In the genomic region with DNA sequence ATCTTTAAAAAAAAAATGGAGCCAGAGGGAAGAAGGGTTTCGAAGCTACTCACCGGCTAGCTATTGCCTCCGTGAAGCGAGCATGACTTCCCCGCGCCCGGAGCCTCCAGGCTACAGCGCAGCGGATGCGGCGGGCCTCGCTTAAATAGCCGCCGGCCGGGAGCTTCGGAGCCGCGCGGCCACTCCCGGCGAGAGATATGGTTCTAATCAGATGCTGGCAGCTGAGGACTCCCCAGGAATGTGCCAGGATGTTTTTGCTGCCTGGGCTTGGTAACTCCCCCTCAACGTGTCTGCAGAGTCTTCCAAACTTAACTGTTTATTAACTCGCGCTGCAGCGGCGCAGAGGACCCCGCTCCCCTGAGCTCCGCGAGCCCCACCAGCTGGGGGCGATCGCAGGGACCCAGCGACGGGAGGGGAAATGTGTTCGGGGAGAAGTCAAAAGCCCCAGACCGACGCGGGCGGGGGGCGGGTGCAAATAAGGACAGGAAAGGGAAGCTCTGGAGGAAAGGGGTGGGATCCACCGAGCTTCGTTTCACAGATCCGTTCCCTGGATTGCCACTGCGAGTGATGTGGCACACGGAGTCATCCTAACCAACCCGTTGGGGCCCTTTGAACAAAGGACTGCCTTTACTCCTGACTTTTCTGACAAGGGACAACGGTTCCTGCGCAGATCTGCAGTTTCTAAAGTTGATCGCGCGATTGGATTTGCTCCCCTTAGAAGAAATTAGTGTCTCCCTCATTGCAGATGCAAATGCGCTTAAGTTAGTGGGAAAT, we compare ENCODE assay signal across 8 cellular contexts. TPM values are rescaled to one million over a fixed set of nuclear protein-coding genes. Genes with fewer than 3 reads are reported as not detected.
DNase-seq lines count a peak whose midpoint lies in the region; ATAC-seq and TF ChIP-seq lines count a peak whose summit lies in the region.

TSS of gene DAB2 (minus strand) at position 230 of the 774 bp plus-strand sequence. CDS start 30,660 bp downstream, outside the sequence.

- H3K18ac ChIP-seq in H9 (ENCODE audit: insufficient read length, low read depth, low read length) = peak within 1 kb of the TSS; percentile 62

- H3K4me1 Mint-ChIP-seq in H9 = peaks cover 40 to 41% of the 10 kb centered on the region in 2 experiments
- H3K4me1 Mint-ChIP-seq in activated naive CD4-positive, alpha-beta T cell treated with anti-CD3 and anti-CD28 coated beads, Interleukin-2, amount 10 ng/mL, durations not matched to agents 7 days and 5 days = peaks cover 7% of the 10 kb centered on the region
- peaks cover 15 to 21% of the 10 kb centered on the region in 2 donors for H3K4me1 Mint-ChIP-seq in natural killer cell treated with Interleukin-12 subunit alpha and Interleukin-12 subunit beta and Interleukin-15 and Interleukin-18, amount 100 ng/mL, for 72 hours (ENCODE audit: low read depth in 2 of 2)

- H3K27ac Mint-ChIP-seq in H9 = peak within 1 kb of the TSS in 1 of 3 experiments; percentile 82; a peak in 2 of 7 replicates
- no peak within 1 kb of the TSS for H3K27ac Mint-ChIP-seq in activated naive CD4-positive, alpha-beta T cell treated with anti-CD3 and anti-CD28 coated beads, Interleukin-2, amount 10 ng/mL, durations not matched to agents 7 days and 5 days
- H3K27ac Mint-ChIP-seq in natural killer cell treated with Interleukin-12 subunit alpha and Interleukin-12 subunit beta and Interleukin-15 and Interleukin-18, amount 100 ng/mL, for 72 hours = peak within 1 kb of the TSS; percentile 54 to 88

- peak within 1 kb of the TSS; percentile 79 for H2AFZ ChIP-seq in H9 (ENCODE audit: low read length)

- no peaks in the 10 kb centered on the region for H3K36me3 Mint-ChIP-seq in H9 (ENCODE audit: insufficient read depth in 1 of 3, low read depth in 3 of 3)
- H3K36me3 Mint-ChIP-seq in activated naive CD4-positive, alpha-beta T cell treated with anti-CD3 and anti-CD28 coated beads, Interleukin-2, amount 10 ng/mL, durations not matched to agents 7 days and 5 days = no peaks in the 10 kb centered on the region
- H3K36me3 Mint-ChIP-seq in natural killer cell treated with Interleukin-12 subunit alpha and Interleukin-12 subunit beta and Interleukin-15 and Interleukin-18, amount 100 ng/mL, for 72 hours = no peaks in the 10 kb centered on the region

- peak within 1 kb of the TSS; percentile 80 to 89 for H3K4me3 ChIP-seq in foreskin fibroblast (ENCODE audit: low read depth in 1 of 2, low read length in 2 of 2)
- peak within 1 kb of the TSS; percentile 79 to 82 for H3K4me3 ChIP-seq in stomach smooth muscle (ENCODE audit: low read length in 2 of 2)

- DNase-seq in Ammon's horn (ENCODE audit: low spot score) (peak; percentile 72), H9 (peak; percentile 91), RKO (ENCODE audit: low spot score) (peak; percentile 50), foreskin fibroblast (peak; percentile 96 to 98)
- peak; percentile 57 for DNase-seq in activated naive CD4-positive, alpha-beta T cell treated with anti-CD3 and anti-CD28 coated beads, Interleukin-2, amount 10 ng/mL, durations not matched to agents 7 days and 5 days
- peak; percentile 79 for DNase-seq in natural killer cell treated with Interleukin-12 subunit alpha and Interleukin-12 subunit beta and Interleukin-15 and Interleukin-18, amount 100 ng/mL, for 72 hours (ENCODE audit: low spot score)

- peak; percentile 90 to 92 for ATAC-seq in natural killer cell treated with Interleukin-12 subunit alpha and Interleukin-12 subunit beta and Interleukin-15 and Interleukin-18, amount 100 ng/mL, for 72 hours
- ATAC-seq in HG03342 (IDR thresholded peaks at IDR 0.05; ENCODE audit: unreplicated experiment) = no peak

- no CpG with 5 or more reads among the region's 51 CpGs for WGBS in H9 (ENCODE audit: extremely low coverage, insufficient read length, low lambda C conversion rate)

- peak within 1 kb of the TSS; percentile 77; the same call in 1 of the 2 replicates for H3K14ac ChIP-seq in H9 (ENCODE audit: insufficient read depth, low read length)

- no peak within 1 kb of the TSS for H3K23ac ChIP-seq in H9 (ENCODE audit: insufficient read length, low read depth, low read length)

- H3K23me2 ChIP-seq in H9 (ENCODE audit: insufficient read length, low read depth, low read length, poor library complexity, severe bottlenecking) = peaks cover 14% of the 10 kb centered on the region

- peak within 1 kb of the TSS; percentile 77 for H3K4me2 ChIP-seq in H9 (ENCODE audit: insufficient read depth, insufficient read length, low read length)

- peak within 1 kb of the TSS; percentile 56 for H3K9ac ChIP-seq in H9 (ENCODE audit: extremely low read depth, insufficient read length, low read length)
- peak within 1 kb of the TSS; percentile 66 to 75 for H3K9ac ChIP-seq in stomach smooth muscle (ENCODE audit: low read length in 2 of 2)

- TF ChIP-seq CTCF in H9 (conservative IDR thresholded peaks at IDR 0.05) = peak; percentile 77
- TF ChIP-seq CTCF in foreskin fibroblast (IDR thresholded peaks at IDR 0.05; ENCODE audit: low read depth, low read length) = peak; percentile 83

- H2AK5ac ChIP-seq in H9 (ENCODE audit: insufficient read length, low read length) = no peak within 1 kb of the TSS

- H3K79me1 ChIP-seq in H9 (ENCODE audit: insufficient read depth, low read depth, low read length, poor library complexity, severe bottlenecking) = no peaks in the 10 kb centered on the region

- H2BK120ac ChIP-seq in H9 (ENCODE audit: low read depth, low read length, poor library complexity, severe bottlenecking) = no peak within 1 kb of the TSS

- no peak within 1 kb of the TSS for H3K27ac ChIP-seq in H9 (ENCODE audit: insufficient read length, low read depth, low read length)
- H3K27ac ChIP-seq in stomach smooth muscle (ENCODE audit: low read length) = peak within 1 kb of the TSS; percentile 77

- H4K20me1 ChIP-seq in H9 (ENCODE audit: control insufficient read depth, insufficient read depth, insufficient read length) = no peaks in the 10 kb centered on the region

- H3K4me1 ChIP-seq in H9 (ENCODE audit: insufficient read depth, low read length) = peaks cover 3% of the 10 kb centered on the region; the same call in 1 of the 2 replicates
- peaks cover 9% of the 10 kb centered on the region for H3K4me1 ChIP-seq in stomach smooth muscle (ENCODE audit: control insufficient read depth, insufficient read depth, low read length)

- H3K27me3 Mint-ChIP-seq in H9 (ENCODE audit: low read depth) = peaks cover 31% of the 10 kb centered on the region
- H3K27me3 Mint-ChIP-seq in activated naive CD4-positive, alpha-beta T cell treated with anti-CD3 and anti-CD28 coated beads, Interleukin-2, amount 10 ng/mL, durations not matched to agents 7 days and 5 days = peaks cover 58% of the 10 kb centered on the region
- peaks cover 0 to 9% of the 10 kb centered on the region in 2 donors for H3K27me3 Mint-ChIP-seq in natural killer cell treated with Interleukin-12 subunit alpha and Interleukin-12 subunit beta and Interleukin-15 and Interleukin-18, amount 100 ng/mL, for 72 hours

- no peak within 1 kb of the TSS for H3K56ac ChIP-seq in H9 (ENCODE audit: insufficient read length, low read depth, low read length)

- no peak within 1 kb of the TSS for H4K8ac ChIP-seq in H9 (replicated peaks; ENCODE audit: insufficient read length, low read depth, low read length)

- no peak within 1 kb of the TSS for H2BK5ac ChIP-seq in H9 (ENCODE audit: insufficient read length, low read length)

- H3K27me3 ChIP-seq in H9 (ENCODE audit: insufficient read depth, low read length) (no peaks in the 10 kb centered on the region), stomach smooth muscle (ENCODE audit: control insufficient read depth in 1 of 2, insufficient read depth in 2 of 2, low read length in 2 of 2) (no peaks in the 10 kb centered on the region)

- CTCF ChIA-PET in activated naive CD4-positive, alpha-beta T cell treated with anti-CD3 and anti-CD28 coated beads, Interleukin-2, amount 10 ng/mL, durations not matched to agents 7 days and 5 days (lab: Charles Lee) = interaction anchor here (1.0 to 1.3 kb wide), 3 partner anchors 23 to 123 kb away, joined by 4 to 7 read pairs (median 4); no protein-coding TSS in a partner anchor

- H4K91ac ChIP-seq in H9 (ENCODE audit: insufficient read length, low read depth, low read length) = no peak within 1 kb of the TSS

- H3K79me2 ChIP-seq in H9 (ENCODE audit: insufficient read depth, low read length) = no peaks in the 10 kb centered on the region

- H3K9me3 Mint-ChIP-seq in H9 = no peaks in the 10 kb centered on the region
- H3K9me3 Mint-ChIP-seq in activated naive CD4-positive, alpha-beta T cell treated with anti-CD3 and anti-CD28 coated beads, Interleukin-2, amount 10 ng/mL, durations not matched to agents 7 days and 5 days = no peaks in the 10 kb centered on the region
- H3K9me3 Mint-ChIP-seq in natural killer cell treated with Interleukin-12 subunit alpha and Interleukin-12 subunit beta and Interleukin-15 and Interleukin-18, amount 100 ng/mL, for 72 hours = no peaks in the 10 kb centered on the region

- no peak within 1 kb of the TSS for H4K5ac ChIP-seq in H9 (ENCODE audit: insufficient read length, low read depth, low read length)

- H3K36me3 ChIP-seq in stomach smooth muscle (ENCODE audit: control insufficient read depth in 2 of 2, insufficient read depth in 2 of 2, low read length in 2 of 2) = peaks cover 0 to 2% of the 10 kb centered on the region in 2 donors

- peak within 1 kb of the TSS; percentile 76 to 88 for H3K4me3 Mint-ChIP-seq in H9
- peak within 1 kb of the TSS; percentile 63 for H3K4me3 Mint-ChIP-seq in activated naive CD4-positive, alpha-beta T cell treated with anti-CD3 and anti-CD28 coated beads, Interleukin-2, amount 10 ng/mL, durations not matched to agents 7 days and 5 days
- H3K4me3 Mint-ChIP-seq in natural killer cell treated with Interleukin-12 subunit alpha and Interleukin-12 subunit beta and Interleukin-15 and Interleukin-18, amount 100 ng/mL, for 72 hours = peak within 1 kb of the TSS; percentile 88

- H3K9me3 ChIP-seq in H9 (ENCODE audit: control insufficient read depth, low read depth, low read length) = no peaks in the 10 kb centered on the region
- H3K9me3 ChIP-seq in stomach smooth muscle (ENCODE audit: control insufficient read depth in 2 of 2, low read length in 2 of 2) = no peaks in the 10 kb centered on the region

- no peak within 1 kb of the TSS for H2BK15ac ChIP-seq in H9 (ENCODE audit: low read depth, low read length)

- H3T11ph ChIP-seq in H9 (ENCODE audit: low read length) = no peak within 1 kb of the TSS

- no peak within 1 kb of the TSS for H2BK20ac ChIP-seq in H9 (ENCODE audit: low read depth, low read length, poor library complexity, severe bottlenecking)

- no peak within 1 kb of the TSS for H2BK12ac ChIP-seq in H9 (ENCODE audit: insufficient read length, low read depth, low read length)

- H3K4ac ChIP-seq in H9 (ENCODE audit: low read depth, low read length) = no peak within 1 kb of the TSS

RNA-seq across cellular contexts. Expression of gene DAB2, which starts in this region (rescaled TPM):
- 2.3 and 2.7 TPM in 2 replicates for total RNA-seq in H9 (2021)
- total RNA-seq in natural killer cell treated with Interleukin-12 subunit alpha and Interleukin-12 subunit beta and Interleukin-15 and Interleukin-18, amount 100 ng/mL, for 72 hours = 1 to 10 TPM; 4.0 to 8.5 TPM
